In the genomic region with DNA sequence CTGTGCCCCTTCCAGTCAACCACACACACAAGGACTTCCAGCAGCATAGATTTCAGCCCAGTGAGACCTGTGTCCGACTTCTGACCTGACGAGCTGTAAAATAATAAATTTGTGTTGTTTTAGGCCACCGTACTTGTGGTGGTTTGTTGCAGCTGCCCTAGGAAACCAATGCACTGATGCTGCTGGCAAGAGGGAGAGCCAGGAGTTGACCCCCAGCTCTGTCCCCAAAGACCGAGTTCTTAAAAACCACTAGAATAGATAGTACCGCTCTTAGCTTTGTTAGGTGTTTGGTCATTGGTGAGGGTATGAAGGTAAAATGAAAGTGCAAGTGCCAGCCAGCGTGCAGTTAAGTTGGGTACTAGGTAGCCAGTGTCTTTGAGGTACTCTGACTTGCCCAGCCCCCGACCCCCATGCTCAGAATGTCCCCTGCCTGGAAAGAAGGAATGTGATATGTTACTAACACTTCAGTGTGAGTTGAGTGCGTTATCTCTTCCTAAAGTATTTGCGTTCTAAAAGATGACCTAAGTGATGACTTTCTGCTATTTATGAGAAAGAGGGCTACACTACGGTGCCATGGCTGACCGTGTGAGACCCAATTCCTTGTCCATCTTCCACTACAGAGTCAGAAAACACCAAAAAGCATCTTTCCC, we compare ENCODE assay signal across 14 cellular contexts.
A peak's percentile ranks its signal among the peaks of the same experiment; 100 is the strongest.
DNase-seq lines count a peak whose midpoint lies in the region; ATAC-seq and TF ChIP-seq lines count a peak whose summit lies in the region.
"Had no signal": no experiment of that assay in that cellular context is flagged by ENCODE, and none has a peak within 500 bp of the region (broad histone marks: within the 10 kb centered on the region; RNA-seq: fewer than 3 reads in every experiment).

No MANE protein-coding gene starts in this region.

- H3K9me3 Mint-ChIP-seq in activated CD8-positive, alpha-beta memory T cell treated with anti-CD3 and anti-CD28 coated beads, Interleukin-2, amount 10 ng/mL, durations not matched to agents 7 days and 5 days (ENCODE audit: low read depth), result no peaks in the 10 kb centered on the region
- H3K9me3 Mint-ChIP-seq in activated T-cell treated with anti-CD3 and anti-CD28 coated beads, Interleukin-2, amount 50 U/mL, for 4 hours, result no peaks in the 10 kb centered on the region
- H3K9me3 Mint-ChIP-seq: activated CD4-positive, alpha-beta T cell treated with anti-CD3 and anti-CD28 coated beads, Interleukin-2, amount 10 ng/mL, durations not matched to agents 7 days and 5 days; activated T-cell treated with anti-CD3 and anti-CD28 coated beads, Interleukin-2, amount 50 U/mL, for 24 hours had no signal

- H3K9me3 ChIP-seq in adipocyte (ENCODE audit: control insufficient read depth, low read length), result no peaks in the 10 kb centered on the region
- H3K9me3 ChIP-seq in lung (ENCODE audit: control insufficient read depth in 2 of 2, insufficient read depth in 1 of 2, low read length in 1 of 2), result no peaks in the 10 kb centered on the region

- H3K27ac ChIP-seq in lung (ENCODE audit: low read depth in 1 of 2, low read length in 1 of 2) (no peak overlapping the region), temporal lobe (ENCODE audit: low read depth, low read length) (peak overlapping the region; percentile 98)

- peaks cover 22% of the 10 kb centered on the region for H3K4me1 ChIP-seq in adipocyte (ENCODE audit: control insufficient read depth, insufficient read depth, low read length)
- H3K4me1 ChIP-seq in lung (ENCODE audit: control insufficient read depth in 2 of 2, insufficient read depth in 2 of 2, low read length in 2 of 2), result peaks cover 7 to 14% of the 10 kb centered on the region in 2 donors

- H3K27ac Mint-ChIP-seq in activated CD8-positive, alpha-beta memory T cell treated with anti-CD3 and anti-CD28 coated beads, Interleukin-2, amount 10 ng/mL, durations not matched to agents 7 days and 5 days, result no peak overlapping the region
- H3K27ac Mint-ChIP-seq: activated CD4-positive, alpha-beta T cell treated with anti-CD3 and anti-CD28 coated beads, Interleukin-2, amount 10 ng/mL, durations not matched to agents 7 days and 5 days; activated T-cell treated with anti-CD3 and anti-CD28 coated beads, Interleukin-2, amount 50 U/mL, for 24 hours had no signal

- CTCF ChIA-PET in activated CD8-positive, alpha-beta memory T cell treated with anti-CD3 and anti-CD28 coated beads, Interleukin-2, amount 10 ng/mL, durations not matched to agents 7 days and 5 days (lab: Charles Lee), result no interaction called here

- 84 to 89% methylated on average over 11 of the region's 11 CpGs for WGBS in lung, 2 donors

- H3K27me3 ChIP-seq in adipocyte (replicated peaks; ENCODE audit: control insufficient read depth, insufficient read depth, low read length) (no peaks in the 10 kb centered on the region), lung (ENCODE audit: control insufficient read depth, insufficient read depth) (no peaks in the 10 kb centered on the region)

- ATAC-seq in activated CD8-positive, alpha-beta memory T cell treated with anti-CD3 and anti-CD28 coated beads, Interleukin-2, amount 10 ng/mL, durations not matched to agents 7 days and 5 days, result no peak
- ATAC-seq in lung (ENCODE audit: insufficient read depth, low FRiP score) (no peak), GM19351 (IDR thresholded peaks at IDR 0.05; ENCODE audit: unreplicated experiment) (no peak)
- no peak for ATAC-seq in activated T-cell treated with anti-CD3 and anti-CD28 coated beads, Interleukin-2, amount 50 U/mL, for 4 hours

- H3K36me3 Mint-ChIP-seq in activated CD8-positive, alpha-beta memory T cell treated with anti-CD3 and anti-CD28 coated beads, Interleukin-2, amount 10 ng/mL, durations not matched to agents 7 days and 5 days, result peaks cover 2% of the 10 kb centered on the region
- H3K36me3 Mint-ChIP-seq in activated T-cell treated with anti-CD3 and anti-CD28 coated beads, Interleukin-2, amount 50 U/mL, for 4 hours (ENCODE audit: insufficient read depth), result peaks cover 4% of the 10 kb centered on the region

- no peak overlapping the region for H3K4me3 Mint-ChIP-seq in activated CD8-positive, alpha-beta memory T cell treated with anti-CD3 and anti-CD28 coated beads, Interleukin-2, amount 10 ng/mL, durations not matched to agents 7 days and 5 days
- no peak overlapping the region for H3K4me3 Mint-ChIP-seq in activated T-cell treated with anti-CD3 and anti-CD28 coated beads, Interleukin-2, amount 50 U/mL, for 4 hours
- H3K4me3 Mint-ChIP-seq: activated CD4-positive, alpha-beta T cell treated with anti-CD3 and anti-CD28 coated beads, Interleukin-2, amount 10 ng/mL, durations not matched to agents 7 days and 5 days; activated T-cell treated with anti-CD3 and anti-CD28 coated beads, Interleukin-2, amount 50 U/mL, for 24 hours had no signal

- H3K4me3 ChIP-seq in adipocyte (ENCODE audit: low read length), result peak overlapping the region; percentile 25
- no peak overlapping the region for H3K4me3 ChIP-seq in lung

- H3K36me3 ChIP-seq in adipocyte (ENCODE audit: control insufficient read depth, insufficient read depth, low read length, severe bottlenecking), result no peaks in the 10 kb centered on the region
- H3K36me3 ChIP-seq in lung (ENCODE audit: control insufficient read depth in 2 of 2, insufficient read depth in 2 of 2, low read length in 2 of 2), result no peaks in the 10 kb centered on the region

- H3K27me3 Mint-ChIP-seq in activated CD8-positive, alpha-beta memory T cell treated with anti-CD3 and anti-CD28 coated beads, Interleukin-2, amount 10 ng/mL, durations not matched to agents 7 days and 5 days, result no peaks in the 10 kb centered on the region
- no peaks in the 10 kb centered on the region for H3K27me3 Mint-ChIP-seq in activated T-cell treated with anti-CD3 and anti-CD28 coated beads, Interleukin-2, amount 50 U/mL, for 4 hours (ENCODE audit: low read depth)
- H3K27me3 Mint-ChIP-seq: activated CD4-positive, alpha-beta T cell treated with anti-CD3 and anti-CD28 coated beads, Interleukin-2, amount 10 ng/mL, durations not matched to agents 7 days and 5 days; activated T-cell treated with anti-CD3 and anti-CD28 coated beads, Interleukin-2, amount 50 U/mL, for 24 hours had no signal

- DNase-seq in activated CD8-positive, alpha-beta memory T cell treated with anti-CD3 and anti-CD28 coated beads, Interleukin-2, amount 10 ng/mL, durations not matched to agents 7 days and 5 days, result peak; percentile 12
- DNase-seq in activated CD8-positive, alpha-beta memory T cell treated with anti-CD3 and anti-CD28 coated beads, Interleukin-2, amount 50 U/mL, for 4 hours, result no peak
- DNase-seq in adipocyte (ENCODE audit: low read depth) (no peak), lung (ENCODE audit: low spot score) (peak; percentile 17), activated gamma-delta T cell treated with Interleukin-2 at 50 U/mL for 16 hours (no peak)
- DNase-seq in activated T-cell treated with anti-CD3 and anti-CD28 coated beads, Interleukin-2, amount 50 U/mL, for 4 hours, result no peak
- DNase-seq: activated CD4-positive, alpha-beta T cell treated with anti-CD3 and anti-CD28 coated beads, Interleukin-2, amount 10 ng/mL, durations not matched to agents 7 days and 5 days; activated T-cell treated with anti-CD3 and anti-CD28 coated beads, Interleukin-2, amount 50 U/mL, for 24 hours; COR-L47; MV-4-11; posterior cingulate gyrus; SHP77 treated with DMSO at 0.1 percent for 48 hours had no signal

- TF ChIP-seq CTCF in lung (IDR thresholded peaks at IDR 0.05; ENCODE audit: control extremely low read depth, extremely low read depth), result no peak

- H3K9ac ChIP-seq in adipocyte (ENCODE audit: low read length), result no peak overlapping the region

- peaks cover 4% of the 10 kb centered on the region for H3K4me1 Mint-ChIP-seq in activated CD8-positive, alpha-beta memory T cell treated with anti-CD3 and anti-CD28 coated beads, Interleukin-2, amount 10 ng/mL, durations not matched to agents 7 days and 5 days
- no peaks in the 10 kb centered on the region for H3K4me1 Mint-ChIP-seq in activated T-cell treated with anti-CD3 and anti-CD28 coated beads, Interleukin-2, amount 50 U/mL, for 4 hours (ENCODE audit: low read depth)

Comparison
In these comparisons a context has a peak if more than half of its experiments do, and no peak if none do; other contexts are left out.
1. DNase-seq: peak in activated CD8-positive, alpha-beta memory T cell treated with anti-CD3 and anti-CD28 coated beads, Interleukin-2, amount 10 ng/mL, durations not matched to agents 7 days and 5 days (single experiment) and lung (single experiment); none in activated CD8-positive, alpha-beta memory T cell treated with anti-CD3 and anti-CD28 coated beads, Interleukin-2, amount 50 U/mL, for 4 hours (single experiment), adipocyte (single experiment), activated T-cell treated with anti-CD3 and anti-CD28 coated beads, Interleukin-2, amount 50 U/mL, for 4 hours (single experiment) and activated gamma-delta T cell treated with Interleukin-2 at 50 U/mL for 16 hours (single experiment).